ENCODE assay signal across 8 cellular contexts in genomic region chr22:26835023-26835422, GRCh38.
"Had no signal": no experiment of that assay in that cellular context is flagged by ENCODE, and none has a peak within 500 bp of the region (broad histone marks: within the 10 kb centered on the region; RNA-seq: fewer than 3 reads in every experiment).

No MANE protein-coding gene starts in this region.

- ATAC-seq: HepG2 had no signal

- H3K9me3 Mint-ChIP-seq: IgD-negative memory B cell had no signal

- DNase-seq: IMR-90, KBM-7, KG1 had no signal

- FAIRE-seq: HepG2, HTR-8/SVneo, K562 had no signal

- H3K27ac Mint-ChIP-seq: IgD-negative memory B cell had no signal

- H3K27me3 Mint-ChIP-seq: IgD-negative memory B cell had no signal

- H3K4me1 Mint-ChIP-seq: IgD-negative memory B cell had no signal

- H3K4me3 Mint-ChIP-seq: IgD-negative memory B cell had no signal

- H3K4me3 ChIP-seq: K562 had no signal

- H3K27ac ChIP-seq: HL-60 had no signal
